11 cellular contexts compared by ENCODE assay signal in the genomic region with DNA sequence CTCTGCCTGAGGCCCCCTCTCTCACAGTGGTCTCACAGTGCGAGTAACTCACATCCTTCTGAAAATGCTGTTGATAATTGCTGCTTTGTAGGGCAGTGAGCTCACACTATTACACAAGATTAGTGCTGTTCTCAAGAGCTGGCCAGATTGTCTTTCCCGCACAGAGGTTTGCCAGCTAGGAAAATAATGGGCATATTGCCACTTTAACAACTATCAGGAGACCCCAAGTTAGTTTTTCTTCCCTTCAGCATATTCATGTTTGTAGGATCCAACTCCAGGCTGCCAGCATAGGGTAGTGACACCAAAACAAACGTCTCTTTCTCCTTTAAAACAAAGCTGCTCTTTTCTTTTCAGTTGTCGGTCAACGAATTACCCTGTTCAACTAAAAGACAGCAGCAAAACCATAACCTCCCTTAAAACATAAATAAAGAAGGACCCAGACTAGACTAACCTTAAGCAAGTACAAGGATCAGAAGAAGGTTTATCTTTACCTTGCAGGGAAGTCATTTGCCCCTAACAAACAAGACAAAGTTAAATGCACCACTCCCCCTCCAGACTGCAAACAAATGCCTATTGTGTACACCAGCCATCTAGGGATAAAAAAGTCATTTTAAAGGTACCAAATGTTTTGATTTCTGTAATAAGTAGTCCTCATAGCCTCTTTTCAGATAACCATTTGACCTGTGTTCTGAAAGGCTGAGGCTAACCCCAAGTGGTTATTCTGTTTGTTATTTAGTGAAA.
DNase-seq lines count a peak whose midpoint lies in the region; ATAC-seq and TF ChIP-seq lines count a peak whose summit lies in the region.
"Had no signal": no experiment of that assay in that cellular context is flagged by ENCODE, and none has a peak within 500 bp of the region (broad histone marks: within the 10 kb centered on the region; RNA-seq: fewer than 3 reads in every experiment).

No MANE protein-coding gene starts in this region.

- DNase-seq in caudate nucleus (lab: John Stamatoyannopoulos, UW) (peak in 38 of 61 donors; percentile 1 to 64 (median 22)), hepatocyte (ENCODE audit: low spot score) (peak; percentile 16), sigmoid colon (no peak), islet precursor cell (no peak), NCI-H2081 (lab: John Stamatoyannopoulos, UW) (no peak), NCI-H774 (lab: John Stamatoyannopoulos, UW) (no peak)
- DNase-seq: activated CD8-positive, alpha-beta memory T cell treated with anti-CD3 and anti-CD28 coated beads, Interleukin-2, amount 10 ng/mL, durations not matched to agents 7 days and 5 days; foreskin keratinocyte; stimulated activated naive CD4-positive, alpha-beta T cell treated with Interleukin-2 at 50 U/mL for 16 hours had no signal

- no peaks in the 10 kb centered on the region for H3K9me2 ChIP-seq in hepatocyte (replicated peaks; ENCODE audit: insufficient read depth)

- peaks cover 5 to 15% of the 10 kb centered on the region in 2 experiments for H3K36me3 ChIP-seq in HEK293 (ENCODE audit: control insufficient read depth in 2 of 2, insufficient read depth in 1 of 2, low read length in 2 of 2)
- no peaks in the 10 kb centered on the region for H3K36me3 ChIP-seq in hepatocyte (replicated peaks; ENCODE audit: insufficient read depth, low read depth)
- H3K36me3 ChIP-seq in sigmoid colon, result no peaks in the 10 kb centered on the region

- no peaks in the 10 kb centered on the region for H4K20me1 ChIP-seq in hepatocyte (ENCODE audit: insufficient read depth, poor library complexity, severe bottlenecking)

- no peaks in the 10 kb centered on the region for H3K27me3 ChIP-seq in hepatocyte
- H3K27me3 ChIP-seq in sigmoid colon, result no peaks in the 10 kb centered on the region

- TF ChIP-seq CTCF in HEK293 (tag by site-specific recombination; IDR thresholded peaks at IDR 0.05) (no peak), hepatocyte (IDR thresholded peaks at IDR 0.05; ENCODE audit: poor library complexity) (no peak), sigmoid colon (IDR thresholded peaks at IDR 0.05) (no peak)

- H2AFZ ChIP-seq in hepatocyte, result no peak overlapping the region

- H3K4me3 ChIP-seq in HEK293 (ENCODE audit: low read depth, low read length) (no peak overlapping the region), hepatocyte (no peak overlapping the region), sigmoid colon (no peak overlapping the region)

- CTCF ChIA-PET in HEK293 (lab: Yijun Ruan, JAX), result interaction anchor here (0.6 to 1.3 kb wide), 8 partner anchors 10 to 1250 kb away, joined by 3 to 4 read pairs (median 3); no protein-coding TSS in a partner anchor

- H3K4me1 ChIP-seq in HEK293 (ENCODE audit: control insufficient read depth, insufficient read depth, low read length), result peaks cover 13% of the 10 kb centered on the region
- H3K4me1 ChIP-seq in hepatocyte (ENCODE audit: insufficient read depth), result peaks cover 41% of the 10 kb centered on the region
- H3K4me1 ChIP-seq in sigmoid colon, result no peaks in the 10 kb centered on the region

- H3K9me3 ChIP-seq in HEK293 (ENCODE audit: control insufficient read depth, insufficient read depth, low read depth, low read length), result no peaks in the 10 kb centered on the region; the same call in 1 of the 2 replicates
- no peaks in the 10 kb centered on the region for H3K9me3 ChIP-seq in hepatocyte (ENCODE audit: low read depth)
- H3K9me3 ChIP-seq in sigmoid colon, result no peaks in the 10 kb centered on the region

- no peaks in the 10 kb centered on the region for H3K79me2 ChIP-seq in hepatocyte

- intact Hi-C loops in sigmoid colon (cut with DNase I), result loop anchor here (2.0 to 5.0 kb wide), 3 partner anchors 91 to 1210 kb away; partner anchors contain the start of gene VCAN

- H3K27ac ChIP-seq in HEK293 (ENCODE audit: extremely low read depth, low read depth, low read length), result peak overlapping the region; percentile 79
- peak overlapping the region; percentile 92 for H3K27ac ChIP-seq in caudate nucleus (ENCODE audit: low read depth, low read length)
- peak overlapping the region; percentile 78 for H3K27ac ChIP-seq in hepatocyte
- peak overlapping the region; percentile 15 to 56 (median 33) for H3K27ac ChIP-seq in sigmoid colon
- H3K27ac ChIP-seq: foreskin keratinocyte had no signal

- ATAC-seq in GM19452 (IDR thresholded peaks at IDR 0.05; ENCODE audit: unreplicated experiment), result no peak
- ATAC-seq: activated CD8-positive, alpha-beta memory T cell treated with anti-CD3 and anti-CD28 coated beads, Interleukin-2, amount 10 ng/mL, durations not matched to agents 7 days and 5 days; foreskin keratinocyte had no signal

- H3K4me2 ChIP-seq in hepatocyte, result peak overlapping the region; percentile 44

- POLR2A ChIA-PET in HEK293 (lab: Yijun Ruan, JAX), result interaction anchor here (1.0 kb wide), 1 partner anchor 91 kb away, joined by 3 read pairs; the partner anchor contains the start of gene VCAN

- WGBS in hepatocyte (ENCODE audit: low lambda C conversion rate, missing lambda C conversion rate), result 53% methylated on average over 5 of the region's 5 CpGs
- 55 to 71% methylated on average over 5 of the region's 5 CpGs for WGBS in sigmoid colon, 2 donors

- no peak for TF ChIP-seq EP300 in sigmoid colon (IDR thresholded peaks at IDR 0.05)

- no peak for TF ChIP-seq POLR2A in sigmoid colon (IDR thresholded peaks at IDR 0.05)

TF ChIP-seq in HEK293, 187 proteins besides CTCF, POLR2A, EP300 and RAD21:
- no peak for TF ChIP-seq SALL2 (tag by site-specific recombination; IDR thresholded peaks at IDR 0.05; ENCODE audit: borderline replicate concordance)
- TF ChIP-seq IKZF3 (tag by site-specific recombination; IDR thresholded peaks at IDR 0.05), result no peak
- TF ChIP-seq ZNF48 (tag by site-specific recombination; IDR thresholded peaks at IDR 0.05), result no peak
- no peak for TF ChIP-seq INSM2 (tag by site-specific recombination; IDR thresholded peaks at IDR 0.05)
- no peak for TF ChIP-seq ZSCAN16 (tag by site-specific recombination; IDR thresholded peaks at IDR 0.05)
- TF ChIP-seq ZNF155 (tag by site-specific recombination; IDR thresholded peaks at IDR 0.05), result no peak
- no peak for TF ChIP-seq GLIS1 (tag by site-specific recombination; IDR thresholded peaks at IDR 0.05)
- no peak for TF ChIP-seq ZNF223 (tag by site-specific recombination; IDR thresholded peaks at IDR 0.05)
- TF ChIP-seq ZNF184 (tag by site-specific recombination; IDR thresholded peaks at IDR 0.05), result no peak
- TF ChIP-seq ZNF837 (tag by site-specific recombination; IDR thresholded peaks at IDR 0.05), result no peak
- no peak for TF ChIP-seq ZNF132 (tag by site-specific recombination; IDR thresholded peaks at IDR 0.05; ENCODE audit: borderline replicate concordance)
- no peak for TF ChIP-seq ZNF544 (tag by site-specific recombination; IDR thresholded peaks at IDR 0.05)

Comparison
In these comparisons a context has a peak if more than half of its experiments do, and no peak if none do; other contexts are left out.
1. H3K27ac ChIP-seq: peak in every context shown above with its lines; median percentile 92 in caudate nucleus; 79 in HEK293; 78 in hepatocyte; 33 in sigmoid colon.
2. DNase-seq: peak in caudate nucleus (38 of 61) and hepatocyte (single experiment); none in sigmoid colon (single experiment), islet precursor cell (single experiment), NCI-H2081 (0 of 2) and NCI-H774 (single experiment).